In genomic region chr9:22208846-22209585, GRCh38 we compare ENCODE assay signal across 9 cellular contexts.
DNase-seq lines count a peak whose midpoint lies in the region; ATAC-seq and TF ChIP-seq lines count a peak whose summit lies in the region.
"Had no signal": no experiment of that assay in that cellular context is flagged by ENCODE, and none has a peak within 500 bp of the region (broad histone marks: within the 10 kb centered on the region; RNA-seq: fewer than 3 reads in every experiment).

No MANE protein-coding gene starts in this region.

- H2AK5ac ChIP-seq in trophoblast cell (ENCODE audit: low read length), result no peak overlapping the region

- H3K9me3 Mint-ChIP-seq in CD14-positive monocyte (no peaks in the 10 kb centered on the region), T-cell (no peaks in the 10 kb centered on the region)
- H3K9me3 Mint-ChIP-seq: nephron had no signal

- TF ChIP-seq POLR2A in HCT116 (IDR thresholded peaks at IDR 0.05; ENCODE audit: borderline replicate concordance, extremely low read depth, insufficient read depth, insufficient read length), result peak; percentile 41

- H3K4me3 Mint-ChIP-seq in CD14-positive monocyte, result peak overlapping the region; percentile 1 to 55
- peak overlapping the region; percentile 55 to 70 (median 68) for H3K4me3 Mint-ChIP-seq in T-cell
- H3K4me3 Mint-ChIP-seq: nephron had no signal

- DNase-seq in CD14-positive monocyte (ENCODE audit: low spot score), result no peak
- DNase-seq in HCT116 (ENCODE audit: low read depth, low spot score), result no peak
- no peak for DNase-seq in T-cell
- DNase-seq in fibroblast of mammary gland (ENCODE audit: low read depth), result peak; percentile 72
- DNase-seq in iPS-NIHi11 (ENCODE audit: low spot score), result no peak
- no peak for DNase-seq in trophoblast cell
- DNase-seq in stimulated activated naive CD4-positive, alpha-beta T cell treated with Interleukin-2 at 50 U/mL for 16 hours (lab: John Stamatoyannopoulos, UW), result no peak
- no peak for DNase-seq in mesenteric fat pad (ENCODE audit: low spot score)

- H3K27me3 Mint-ChIP-seq in CD14-positive monocyte (ENCODE audit: low read depth in 3 of 3) (peaks cover 3 to 5% (median 4%) of the 10 kb centered on the region in 3 donors), T-cell (no peaks in the 10 kb centered on the region)

- no peak overlapping the region for H4K91ac ChIP-seq in trophoblast cell (ENCODE audit: low read depth, low read length)

- POLR2A ChIA-PET in HCT116 (lab: Charles Lee) (no interaction called here), T-cell (lab: Charles Lee) (no interaction called here)

- no peak overlapping the region for H2BK120ac ChIP-seq in trophoblast cell (ENCODE audit: insufficient read depth, low read length, poor library complexity)

- H4K12ac ChIP-seq in trophoblast cell (ENCODE audit: low read depth, low read length), result no peak overlapping the region

- H3K27ac ChIP-seq in HCT116 (ENCODE audit: low read depth, low read length) (no peak overlapping the region), trophoblast cell (ENCODE audit: low read depth, low read length) (no peak overlapping the region)

- no peak overlapping the region for H3K14ac ChIP-seq in trophoblast cell (ENCODE audit: low read length)

- ATAC-seq in HCT116, result no peak
- ATAC-seq in T-cell (replicated peaks in 1 of 4), result peak in 1 of 4 experiments; percentile 43

- no CpG with 5 or more reads among the region's 1 CpG for WGBS in trophoblast cell (ENCODE audit: extremely low coverage, insufficient coverage, insufficient read length)

- no TSS peak for BruUV-seq in HCT116 (replicated peaks; lab: Mats Ljungman, UMichigan)

- H3K79me2 ChIP-seq in HCT116 (ENCODE audit: insufficient read depth, low read length), result no peaks in the 10 kb centered on the region
- H3K79me2 ChIP-seq in trophoblast cell (ENCODE audit: control insufficient read depth, insufficient read depth, low read length, poor library complexity), result no peaks in the 10 kb centered on the region

- H3K4me1 ChIP-seq in HCT116 (ENCODE audit: control insufficient read depth in 1 of 2, insufficient read depth in 2 of 2, low read length in 2 of 2) (peaks cover 57 to 62% of the 10 kb centered on the region in 2 experiments), trophoblast cell (ENCODE audit: control insufficient read depth in 1 of 2, insufficient read depth in 2 of 2, low read length in 2 of 2) (peaks cover 0 to 3% of the 10 kb centered on the region in 2 experiments)

- TF ChIP-seq RAD21 in HCT116 (IDR thresholded peaks at IDR 0.05; ENCODE audit: low read depth), result no peak

- H3K9me3 ChIP-seq in HCT116 (ENCODE audit: control insufficient read depth in 1 of 2, insufficient read depth in 1 of 2, low read depth in 1 of 2, low read length in 2 of 2), result no peaks in the 10 kb centered on the region
- no peaks in the 10 kb centered on the region for H3K9me3 ChIP-seq in trophoblast cell (ENCODE audit: insufficient read depth, low read depth, low read length)

- RAD21 ChIA-PET in HCT116 (lab: Charles Lee; ENCODE audit: low non-redundant PET in 1 of 2, low total read pairs in 2 of 2, uncharacterized antibody in 2 of 2, unreplicated experiment in 2 of 2), result no interaction called here

- H3K4ac ChIP-seq in trophoblast cell (ENCODE audit: low read depth, low read length), result no peak overlapping the region

- H3K9ac ChIP-seq in HCT116 (ENCODE audit: low read length), result no peak overlapping the region
- H3K9ac ChIP-seq in trophoblast cell (ENCODE audit: low read length), result no peak overlapping the region

- H3K27ac Mint-ChIP-seq in CD14-positive monocyte, result no peak overlapping the region
- peak overlapping the region; percentile 13 to 37 for H3K27ac Mint-ChIP-seq in T-cell
- H3K27ac Mint-ChIP-seq: nephron had no signal

- no peak for TF ChIP-seq CTCF in CD14-positive monocyte (IDR thresholded peaks at IDR 0.05)
- no peak for TF ChIP-seq CTCF in HCT116 (IDR thresholded peaks at IDR 0.05 in 2 of 3, conservative IDR thresholded peaks at IDR 0.05 in 1 of 3; ENCODE audit: borderline replicate concordance in 1 of 3, insufficient read depth in 1 of 3, low read depth in 2 of 3, low read length in 2 of 3)
- no peak for TF ChIP-seq CTCF in fibroblast of mammary gland (conservative IDR thresholded peaks at IDR 0.05; ENCODE audit: control insufficient read depth, insufficient read depth, low read depth, low read length)

- CTCF ChIA-PET in HCT116 (lab: Charles Lee), result no interaction called here
- CTCF ChIA-PET in T-cell (lab: Charles Lee), result no interaction called here

- H3K4me2 ChIP-seq in HCT116 (ENCODE audit: low read length) (peak overlapping the region; percentile 58), trophoblast cell (ENCODE audit: low read length) (no peak overlapping the region)

- H4K20me1 ChIP-seq in HCT116 (ENCODE audit: insufficient read depth), result no peaks in the 10 kb centered on the region

- H3K79me1 ChIP-seq in trophoblast cell (ENCODE audit: low read length), result peaks cover 3% of the 10 kb centered on the region

- H2AFZ ChIP-seq in HCT116 (ENCODE audit: low read depth, low read length, poor library complexity, severe bottlenecking), result peak overlapping the region; percentile 49
- H2AFZ ChIP-seq in trophoblast cell (ENCODE audit: insufficient read depth, low read length, poor library complexity), result no peak overlapping the region

- H3K27me3 ChIP-seq in HCT116 (ENCODE audit: insufficient read depth, low read length), result no peaks in the 10 kb centered on the region
- no peaks in the 10 kb centered on the region for H3K27me3 ChIP-seq in trophoblast cell (ENCODE audit: insufficient read depth, low read length)

- H3K23ac ChIP-seq in trophoblast cell (ENCODE audit: low read length), result no peak overlapping the region

- peaks cover 20% of the 10 kb centered on the region for H3K4me1 Mint-ChIP-seq in CD14-positive monocyte
- H3K4me1 Mint-ChIP-seq in T-cell, result peaks cover 10 to 18% (median 13%) of the 10 kb centered on the region in 3 donors
- H3K4me1 Mint-ChIP-seq: nephron had no signal

- no peak overlapping the region for H4K8ac ChIP-seq in trophoblast cell (ENCODE audit: low read depth, low read length)

- H3K4me3 ChIP-seq in HCT116 (replicated peaks in 1 of 2; ENCODE audit: low read depth in 1 of 2, low read length in 2 of 2), result peak overlapping the region in 1 of 2 experiments; percentile 25; a peak in 1 of 4 replicates
- H3K4me3 ChIP-seq in fibroblast of mammary gland (ENCODE audit: control insufficient read depth, low read depth, low read length), result no peak overlapping the region
- H3K4me3 ChIP-seq in trophoblast cell (ENCODE audit: low read depth, low read length), result no peak overlapping the region

- H2BK5ac ChIP-seq in trophoblast cell (ENCODE audit: low read depth, low read length, poor library complexity), result no peak overlapping the region

- H3K9me2 ChIP-seq in HCT116 (ENCODE audit: insufficient read depth), result no peaks in the 10 kb centered on the region

- H3K36me3 ChIP-seq in HCT116 (ENCODE audit: control insufficient read depth in 1 of 2, insufficient read depth in 2 of 2, low read length in 2 of 2), result no peaks in the 10 kb centered on the region
- no peaks in the 10 kb centered on the region for H3K36me3 ChIP-seq in trophoblast cell (ENCODE audit: control insufficient read depth in 1 of 2, insufficient read depth in 2 of 2, low read length in 2 of 2)

- H2BK12ac ChIP-seq in trophoblast cell (ENCODE audit: low read length), result no peak overlapping the region

- H3K36me3 Mint-ChIP-seq in CD14-positive monocyte (no peaks in the 10 kb centered on the region), T-cell (no peaks in the 10 kb centered on the region)

- no peak overlapping the region for H3K18ac ChIP-seq in trophoblast cell (ENCODE audit: low read length)

- intact Hi-C loops in CD14-positive monocyte (cut with micrococcal nuclease) (no loop called here), HCT116 (cut with micrococcal nuclease) (no loop called here)

TF ChIP-seq in HCT116, 20 proteins besides CTCF, POLR2A, EP300 and RAD21:
- TF ChIP-seq CBX3 (IDR thresholded peaks at IDR 0.05; ENCODE audit: low read depth) (no peak), TCF7L2 (IDR thresholded peaks at IDR 0.05; ENCODE audit: borderline replicate concordance, extremely low read depth, insufficient read depth, insufficient read length) (peak; percentile 6)

Comparison
In these comparisons a context has a peak if more than half of its experiments do, and no peak if none do; other contexts are left out.
1. H3K27ac Mint-ChIP-seq: peak in T-cell (2 of 2); none in CD14-positive monocyte (0 of 7).